ENCODE assay signal across 8 cellular contexts in genomic region chr9:136644593-136645342, GRCh38. TPM values are rescaled to one million over a fixed set of nuclear protein-coding genes. Genes with fewer than 3 reads are reported as not detected.
DNase-seq lines count a peak whose midpoint lies in the region; ATAC-seq, FAIRE-seq and TF ChIP-seq lines count a peak whose summit lies in the region.

No MANE protein-coding gene starts in this region.

- peaks cover 5% of the 10 kb centered on the region for H3K4me1 ChIP-seq in PC-3 (ENCODE audit: insufficient read depth, low read length)

- POLR2A ChIA-PET in PC-3 (lab: Charles Lee; ENCODE audit: unreplicated experiment), result no interaction called here

- no peaks in the 10 kb centered on the region for H3F3A ChIP-seq in PC-3 (ENCODE audit: low read length, unreplicated experiment)

- H3K4me1 Mint-ChIP-seq in glutamatergic neuron (ENCODE audit: low read depth, unreplicated experiment), result peaks cover 15% of the 10 kb centered on the region

- no peaks in the 10 kb centered on the region for H3K27me3 ChIP-seq in PC-3 (ENCODE audit: low read length)

- H3K27ac ChIP-seq in PC-3 (ENCODE audit: low read length), result no peak overlapping the region

- no peak overlapping the region for H3K27ac Mint-ChIP-seq in glutamatergic neuron (ENCODE audit: unreplicated experiment)

- ATAC-seq in GM19351 (IDR thresholded peaks at IDR 0.05; ENCODE audit: unreplicated experiment) (peak; percentile 62), PC-3 (peak; percentile 98), GM19463 (IDR thresholded peaks at IDR 0.05; ENCODE audit: unreplicated experiment) (no peak)

- no peak overlapping the region for H3K9ac ChIP-seq in PC-3 (ENCODE audit: low read length)

- no peaks in the 10 kb centered on the region for H3K9me3 ChIP-seq in PC-3 (ENCODE audit: low read length)

- BruUV-seq in PC-3 (replicated peaks; lab: Mats Ljungman, UMichigan), result no TSS peak

- H3K36me3 Mint-ChIP-seq in glutamatergic neuron (ENCODE audit: unreplicated experiment), result no peaks in the 10 kb centered on the region

- H3K4me2 ChIP-seq in PC-3 (ENCODE audit: low read length), result peak overlapping the region; percentile 77

- H3K79me2 ChIP-seq in PC-3 (ENCODE audit: low read length), result no peaks in the 10 kb centered on the region

- FAIRE-seq in urothelium cell line (lab: Jason Lieb, UNC), result no peak

- H2AFZ ChIP-seq in PC-3 (ENCODE audit: low read length), result peak overlapping the region; percentile 71; the same call in 1 of the 2 replicates

- intact Hi-C loops in PC-3 (cut with micrococcal nuclease) (no loop called here), posterior vena cava (cut with DNase I) (no loop called here)

- DNase-seq in A172 (ENCODE audit: low spot score) (peak; percentile 80), PC-3 (peak; percentile 71), glutamatergic neuron (peak; percentile 79), posterior vena cava (ENCODE audit: low spot score) (peak; percentile 93), urothelium cell line (ENCODE audit: low spot score) (peak; percentile 89)
- DNase-seq in activated effector memory CD4-positive, alpha-beta T cell treated with Interleukin-2 at 50 U/mL for 16 hours, result peak; percentile 54

- H3K4me3 ChIP-seq in PC-3 (ENCODE audit: low read length), result no peak overlapping the region

- H3K9me2 ChIP-seq in PC-3 (replicated peaks; ENCODE audit: low read length), result no peaks in the 10 kb centered on the region

- peaks cover 2% of the 10 kb centered on the region for H3K27me3 Mint-ChIP-seq in glutamatergic neuron (ENCODE audit: unreplicated experiment)

- H3K36me3 ChIP-seq in PC-3 (ENCODE audit: low read depth, low read length), result no peaks in the 10 kb centered on the region

- H3K4me3 Mint-ChIP-seq in glutamatergic neuron (ENCODE audit: unreplicated experiment), result no peak overlapping the region

- CTCF ChIA-PET in PC-3 (lab: Charles Lee), result interaction anchor here (0.6 to 1.0 kb wide), 2 partner anchors 13 to 51 kb away, joined by 3 to 4 read pairs; no protein-coding TSS in a partner anchor

- peaks cover 3% of the 10 kb centered on the region for H3K9me3 Mint-ChIP-seq in glutamatergic neuron (ENCODE audit: unreplicated experiment)

- H4K20me1 ChIP-seq in PC-3 (ENCODE audit: low read length), result no peaks in the 10 kb centered on the region

- TF ChIP-seq CTCF in PC-3 (conservative IDR thresholded peaks at IDR 0.05; ENCODE audit: low read depth, low read length) (peak; percentile 81), glutamatergic neuron (IDR thresholded peaks at IDR 0.05; ENCODE audit: partially characterized antibody, unreplicated experiment) (peak; percentile 82)

RNA-seq across cellular contexts. Expression of gene EGFL7, which starts 17.9 kb away (rescaled TPM):
- total RNA-seq in A172 (2014; rRNA removed; shearing (Covaris generic)), result 110 and 127 TPM in 2 replicates
- 23.1 and 29.5 TPM in 2 replicates for total RNA-seq in PC-3 (2014; rRNA removed)
- total RNA-seq in glutamatergic neuron (ENCODE audit: unreplicated experiment), result 8.1 TPM
- 100 to 1,000 TPM in 1 of 2 donors, 10 to 100 TPM in 1; 91.4 to 118 TPM for total RNA-seq in posterior vena cava

RNA-seq across cellular contexts. Expression of gene AGPAT2, which starts 42.5 kb away (rescaled TPM):
- 79.4 and 88.8 TPM in 2 replicates for total RNA-seq in A172 (2014; rRNA removed; shearing (Covaris generic))
- 103 and 106 TPM in 2 replicates for total RNA-seq in PC-3 (2014; rRNA removed)
- 72.8 TPM for total RNA-seq in glutamatergic neuron (ENCODE audit: unreplicated experiment)
- total RNA-seq in posterior vena cava, result 10 to 100 TPM; 27.1 to 28.8 TPM
